ENCODE assay signal across 1 cellular context in genomic region chr2:171159326-171160118, GRCh38.
A peak's percentile ranks its signal among the peaks of the same experiment; 100 is the strongest.
TF ChIP-seq lines count a peak whose summit lies in the region.

No MANE protein-coding gene starts in this region.

TF ChIP-seq in HepG2, 621 proteins besides CTCF, POLR2A, EP300 and RAD21 (continued from another document and continues in another):
- TF ChIP-seq ERF (CRISPR knock-in tag; IDR thresholded peaks at IDR 0.05) (peak; percentile 44; the same call in 1 of the 2 replicates), STAG1 (CRISPR knock-in tag; IDR thresholded peaks at IDR 0.05) (peak; percentile 78), TSC22D2 (CRISPR knock-in tag; IDR thresholded peaks at IDR 0.05; ENCODE audit: borderline replicate concordance) (0 out of 2 replicates have a peak, but pooled peaks have one; percentile 75), TRAFD1 (CRISPR knock-in tag; IDR thresholded peaks at IDR 0.05; ENCODE audit: borderline replicate concordance) (0 out of 2 replicates have a peak, but pooled peaks have one; percentile 39), ZMYM3 (CRISPR knock-in tag; IDR thresholded peaks at IDR 0.05) (no peak; the same call in 1 of the 2 replicates), MNT (IDR thresholded peaks at IDR 0.05) (no peak), CC2D1A (CRISPR knock-in tag; IDR thresholded peaks at IDR 0.05) (no peak), ZNF784 (CRISPR knock-in tag; IDR thresholded peaks at IDR 0.05; ENCODE audit: borderline replicate concordance) (no peak), ARID3A (IDR thresholded peaks at IDR 0.05; ENCODE audit: low read depth, low read length) (0 out of 2 replicates have a peak, but pooled peaks have one; percentile 23), ZNF101 (CRISPR knock-in tag; IDR thresholded peaks at IDR 0.05; ENCODE audit: borderline replicate concordance, low read depth) (no peak), MTERF4 (CRISPR knock-in tag; IDR thresholded peaks at IDR 0.05) (no peak), BRCA1 (CRISPR knock-in tag; IDR thresholded peaks at IDR 0.05) (no peak), ZNF740 (CRISPR knock-in tag; IDR thresholded peaks at IDR 0.05) (no peak; the same call in 1 of the 2 replicates), HMGXB4 (CRISPR knock-in tag; IDR thresholded peaks at IDR 0.05; ENCODE audit: borderline replicate concordance in 1 of 2, low read depth in 1 of 2) (peak; percentile 74 to 87), ZNF160 (CRISPR knock-in tag; IDR thresholded peaks at IDR 0.05) (no peak), ZNF839 (CRISPR knock-in tag; IDR thresholded peaks at IDR 0.05; ENCODE audit: borderline replicate concordance) (peak; percentile 65; the same call in 1 of the 2 replicates), ZBTB25 (CRISPR knock-in tag; IDR thresholded peaks at IDR 0.05) (no peak), IRX3 (CRISPR knock-in tag; IDR thresholded peaks at IDR 0.05; ENCODE audit: borderline replicate concordance, low read depth) (no peak), NFYB (CRISPR knock-in tag; IDR thresholded peaks at IDR 0.05) (no peak), ZSCAN20 (CRISPR knock-in tag; IDR thresholded peaks at IDR 0.05; ENCODE audit: borderline replicate concordance) (no peak), ZNF225 (CRISPR knock-in tag; IDR thresholded peaks at IDR 0.05) (no peak), XRCC5 (optimal IDR thresholded peaks at IDR 0.05; ENCODE audit: low read length) (peak; percentile 25), ZNF292 (CRISPR knock-in tag; IDR thresholded peaks at IDR 0.05; ENCODE audit: borderline replicate concordance, low read depth) (no peak; the same call in none of the 2 replicates), ZNF343 (CRISPR knock-in tag; IDR thresholded peaks at IDR 0.05) (no peak; the same call in 1 of the 2 replicates), ZBTB1 (CRISPR knock-in tag; IDR thresholded peaks at IDR 0.05; ENCODE audit: borderline replicate concordance) (0 out of 2 replicates have a peak, but pooled peaks have one; percentile 9), ZNF691 (CRISPR knock-in tag; IDR thresholded peaks at IDR 0.05; ENCODE audit: borderline replicate concordance, low read depth) (no peak), NBN (conservative IDR thresholded peaks at IDR 0.05) (no peak), MYNN (CRISPR knock-in tag; IDR thresholded peaks at IDR 0.05; ENCODE audit: low read depth) (0 out of 2 replicates have a peak, but pooled peaks have one; percentile 28), ZSCAN25 (CRISPR knock-in tag; IDR thresholded peaks at IDR 0.05) (no peak), LRRFIP1 (CRISPR knock-in tag; conservative IDR thresholded peaks at IDR 0.05) (no peak), ZEB1 (IDR thresholded peaks at IDR 0.05; ENCODE audit: insufficient replicate concordance, low read depth) (no peak), HBP1 (CRISPR knock-in tag; IDR thresholded peaks at IDR 0.05; ENCODE audit: low read depth) (0 out of 2 replicates have a peak, but pooled peaks have one; percentile 49), ZNF577 (CRISPR knock-in tag; IDR thresholded peaks at IDR 0.05; ENCODE audit: borderline replicate concordance, low read depth) (no peak), PREB (CRISPR knock-in tag; IDR thresholded peaks at IDR 0.05) (no peak), PRDM10 (CRISPR knock-in tag; IDR thresholded peaks at IDR 0.05; ENCODE audit: low read depth) (no peak; the same call in 1 of the 2 replicates), CREM (IDR thresholded peaks at IDR 0.05) (0 out of 2 replicates have a peak, but pooled peaks have one; percentile 26), CREM (CRISPR knock-in tag; IDR thresholded peaks at IDR 0.05) (no peak)
